ENCODE assay signal across 1 cellular context in genomic region chr10:80132299-80133139, GRCh38.
TF ChIP-seq lines count a peak whose summit lies in the region.

PLAC9 (plus strand) TSS chr10:80132730; CDS start chr10:80132763, 33 bp downstream.

TF ChIP-seq in SK-N-SH, 30 proteins besides CTCF, POLR2A, EP300 and RAD21 (continued from another document):
- no peak for TF ChIP-seq MAX (IDR thresholded peaks at IDR 0.05; ENCODE audit: low read depth)
- TF ChIP-seq PBX3 (IDR thresholded peaks at IDR 0.05), result no peak
